ENCODE assay signal across 9 cellular contexts in the genomic region with DNA sequence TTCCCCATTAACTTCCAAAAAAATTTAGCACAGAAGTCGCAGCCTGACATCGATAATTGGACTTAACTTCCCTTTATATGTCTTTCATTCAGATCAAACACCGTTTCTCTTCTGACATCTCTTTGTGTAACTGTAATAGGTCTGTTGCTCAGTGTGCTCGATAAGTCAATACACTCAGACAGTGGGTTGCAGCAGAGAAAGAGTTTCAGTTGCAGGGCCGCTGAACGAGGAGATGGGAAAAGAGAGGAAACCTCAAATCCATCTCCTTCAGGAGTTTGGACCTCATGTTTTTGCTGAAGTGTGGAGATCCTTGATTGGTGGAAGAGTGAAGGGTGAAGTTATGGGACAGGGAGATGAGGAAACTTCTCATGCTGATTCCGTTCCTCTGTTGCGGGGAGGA. TPM values are rescaled to one million over a fixed set of nuclear protein-coding genes. Genes with fewer than 3 reads are reported as not detected.
A peak's percentile ranks its signal among the peaks of the same experiment; 100 is the strongest.
DNase-seq lines count a peak whose midpoint lies in the region; ATAC-seq and TF ChIP-seq lines count a peak whose summit lies in the region.
"Had no signal": no experiment of that assay in that cellular context is flagged by ENCODE, and none has a peak within 500 bp of the region (broad histone marks: within the 10 kb centered on the region; RNA-seq: fewer than 3 reads in every experiment).

No MANE protein-coding gene starts in this region.

- peaks cover 42% of the 10 kb centered on the region for H3K4me1 ChIP-seq in left ventricle myocardium inferior
- H3K4me1 ChIP-seq in vagina: peaks cover 36% of the 10 kb centered on the region

- H3K4me1 Mint-ChIP-seq in memory B cell: peaks cover 27% of the 10 kb centered on the region

- H3K9me3 Mint-ChIP-seq in memory B cell: no peaks in the 10 kb centered on the region

- H3K36me3 Mint-ChIP-seq in memory B cell: peaks cover 8% of the 10 kb centered on the region

- no peak for ATAC-seq in Right ventricle myocardium superior (ENCODE audit: poor library complexity)
- no peak for ATAC-seq in memory B cell (ENCODE audit: low read depth)
- no peak for ATAC-seq in HG02610 (IDR thresholded peaks at IDR 0.05; ENCODE audit: unreplicated experiment)
- no peak for ATAC-seq in GM21576 (IDR thresholded peaks at IDR 0.05; ENCODE audit: unreplicated experiment)

- H3K9me3 ChIP-seq in left ventricle myocardium inferior (replicated peaks) (no peaks in the 10 kb centered on the region), vagina (no peaks in the 10 kb centered on the region)

- H3K4me3 ChIP-seq in left ventricle myocardium inferior: peak overlapping the region; percentile 98
- peak overlapping the region; percentile 84 for H3K4me3 ChIP-seq in astrocyte of the spinal cord (ENCODE audit: low read depth, low read length)
- H3K4me3 ChIP-seq in vagina: peak overlapping the region; percentile 81 to 96

- H3K27me3 ChIP-seq in left ventricle myocardium inferior (ENCODE audit: low read depth): peaks cover 16% of the 10 kb centered on the region
- no peaks in the 10 kb centered on the region for H3K27me3 ChIP-seq in vagina

- TF ChIP-seq CTCF in left ventricle myocardium inferior (IDR thresholded peaks at IDR 0.05; ENCODE audit: borderline replicate concordance): no peak
- no peak for TF ChIP-seq CTCF in astrocyte of the spinal cord (IDR thresholded peaks at IDR 0.05; ENCODE audit: low read depth, low read length)
- no peak for TF ChIP-seq CTCF in vagina (IDR thresholded peaks at IDR 0.05)

- H3K4me3 Mint-ChIP-seq in memory B cell: peak overlapping the region; percentile 94

- intact Hi-C loops in left ventricle myocardium inferior (cut with micrococcal nuclease) (no loop called here), Right ventricle myocardium superior (cut with DNase I) (no loop called here), vagina (cut with DNase I) (no loop called here)

- H3K27me3 Mint-ChIP-seq in memory B cell: no peaks in the 10 kb centered on the region

- in situ Hi-C loops in astrocyte of the spinal cord (cut with HindIII; ENCODE audit: low sequenced_read_pairs): no loop called here

- DNase-seq in left ventricle myocardium inferior (no peak), Right ventricle myocardium superior (no peak), astrocyte of the spinal cord (ENCODE audit: low read depth, low spot score) (no peak), memory B cell (ENCODE audit: low spot score in 2 of 2) (no peak), vagina (ENCODE audit: extremely low spot score in 2 of 2) (no peak), SHP77 treated with DMSO at 0.1 percent for 48 hours (lab: John Stamatoyannopoulos, UW) (no peak)
- DNase-seq: activated CD4-positive, alpha-beta T cell treated with anti-CD3 and anti-CD28 coated beads, Interleukin-2, amount 50 U/mL, for 4 hours had no signal

- H3K27ac Mint-ChIP-seq in memory B cell: peak overlapping the region; percentile 84

- H3K27ac ChIP-seq in left ventricle myocardium inferior (replicated peaks) (peak overlapping the region; percentile 96), vagina (no peak overlapping the region)

- TF ChIP-seq POLR2A in vagina (IDR thresholded peaks at IDR 0.05): no peak

- H3K36me3 ChIP-seq in left ventricle myocardium inferior (no peaks in the 10 kb centered on the region), vagina (no peaks in the 10 kb centered on the region)

RNA-seq across cellular contexts. Expression of gene SAMM50, which starts 1.1 kb away (rescaled TPM):
- total RNA-seq in left ventricle myocardium inferior: 72.0 TPM
- total RNA-seq in Right ventricle myocardium superior: 78.0 TPM
- total RNA-seq in vagina: 22.3 TPM

RNA-seq across cellular contexts. Expression of gene PNPLA3, which starts 32.8 kb away (rescaled TPM):
- total RNA-seq in left ventricle myocardium inferior: not detected
- total RNA-seq in Right ventricle myocardium superior: 0.22 TPM
- total RNA-seq in vagina: not detected
